ENCODE assay signal across 15 cellular contexts in the genomic region with DNA sequence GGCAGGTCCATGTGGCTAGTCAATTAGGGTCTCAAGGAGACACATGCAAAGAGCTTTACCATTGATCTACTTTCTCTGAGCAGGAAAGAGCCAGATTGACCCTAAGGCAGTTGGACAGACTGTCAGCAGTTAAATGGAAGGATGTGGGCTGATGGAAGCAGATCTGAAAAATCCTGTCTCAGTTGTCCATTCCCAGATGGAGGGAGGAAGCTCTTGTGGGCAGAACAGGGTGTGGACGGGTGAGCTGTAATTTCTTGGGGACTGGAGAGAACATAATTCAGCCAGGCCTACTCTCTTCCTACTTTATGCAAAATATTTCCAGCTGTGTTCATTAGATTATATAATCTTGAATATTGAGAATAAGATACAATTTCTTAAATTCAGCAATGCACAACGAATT.
DNase-seq lines count a peak whose midpoint lies in the region; ATAC-seq and TF ChIP-seq lines count a peak whose summit lies in the region.
"Had no signal": no experiment of that assay in that cellular context is flagged by ENCODE, and none has a peak within 500 bp of the region (broad histone marks: within the 10 kb centered on the region; RNA-seq: fewer than 3 reads in every experiment).

No MANE protein-coding gene starts in this region.

- H3K23ac ChIP-seq in mesenchymal stem cell (ENCODE audit: low read length in 2 of 2): no peak overlapping the region

- no peaks in the 10 kb centered on the region for H3K36me3 ChIP-seq in right atrium auricular region
- H3K36me3 ChIP-seq in mammary epithelial cell (ENCODE audit: insufficient read depth, low read length): no peaks in the 10 kb centered on the region
- no peaks in the 10 kb centered on the region for H3K36me3 ChIP-seq in mesenchymal stem cell (ENCODE audit: control insufficient read depth in 1 of 2, insufficient read depth in 2 of 2, low read depth in 1 of 2, low read length in 2 of 2)
- H3K36me3 ChIP-seq in subcutaneous abdominal adipose tissue (ENCODE audit: control insufficient read depth in 5 of 5, insufficient read depth in 5 of 5, low read length in 5 of 5): no peaks in the 10 kb centered on the region
- no peaks in the 10 kb centered on the region for H3K36me3 ChIP-seq in hepatocyte (replicated peaks; ENCODE audit: insufficient read depth, low read depth)
- H3K36me3 ChIP-seq: BE2C had no signal

- peak overlapping the region; percentile 27 for H4K8ac ChIP-seq in mesenchymal stem cell (ENCODE audit: low read length)

- intact Hi-C loops in left ventricle myocardium superior (cut with micrococcal nuclease) (no loop called here), mammary epithelial cell (cut with micrococcal nuclease) (no loop called here)

- H3K4ac ChIP-seq in mesenchymal stem cell (ENCODE audit: low read depth in 1 of 2, low read length in 2 of 2): no peak overlapping the region

- peak overlapping the region; percentile 9 to 15 for H2BK12ac ChIP-seq in mesenchymal stem cell (ENCODE audit: low read length in 2 of 2)

- DNase-seq in left ventricle myocardium superior (no peak), right atrium auricular region (ENCODE audit: low spot score) (no peak), mammary epithelial cell (peak; percentile 48), mesenchymal stem cell (no peak), hepatocyte (ENCODE audit: low spot score) (no peak)
- no peak for DNase-seq in activated CD4-positive, alpha-beta T cell treated with anti-CD3 and anti-CD28 coated beads for 1 hour
- DNase-seq: ACHN; BE2C; CD4-positive, alpha-beta memory T cell; DMS79; HCEC 1CT had no signal

- no peaks in the 10 kb centered on the region for H3K9me2 ChIP-seq in hepatocyte (replicated peaks; ENCODE audit: insufficient read depth)

- H2AFZ ChIP-seq in mammary epithelial cell (ENCODE audit: low read depth, low read length) (peak overlapping the region; percentile 33), mesenchymal stem cell (ENCODE audit: low read depth, low read length) (no peak overlapping the region), hepatocyte (no peak overlapping the region)

- H3K9ac ChIP-seq in mammary epithelial cell (ENCODE audit: insufficient read depth, low read length): no peak overlapping the region
- H3K9ac ChIP-seq in mesenchymal stem cell (ENCODE audit: low read length): no peak overlapping the region
- peak overlapping the region in 1 of 5 donors; percentile 1 for H3K9ac ChIP-seq in subcutaneous abdominal adipose tissue (ENCODE audit: low read length in 5 of 5)

- no peak for TF ChIP-seq CTCF in right atrium auricular region (IDR thresholded peaks at IDR 0.05)
- no peak for TF ChIP-seq CTCF in mammary epithelial cell (conservative IDR thresholded peaks at IDR 0.05 in 1 of 2, IDR thresholded peaks at IDR 0.05 in 1 of 2; ENCODE audit: extremely low read depth in 1 of 2, insufficient read depth in 1 of 2, low read depth in 1 of 2, low read length in 2 of 2)
- no peak for TF ChIP-seq CTCF in hepatocyte (IDR thresholded peaks at IDR 0.05; ENCODE audit: poor library complexity)

- CTCF ChIA-PET in mammary epithelial cell (lab: Charles Lee; ENCODE audit: low non-redundant PET): no interaction called here

- H3K27me3 ChIP-seq in right atrium auricular region (no peaks in the 10 kb centered on the region), mammary epithelial cell (ENCODE audit: insufficient read depth, low read length) (no peaks in the 10 kb centered on the region), mesenchymal stem cell (ENCODE audit: control insufficient read depth in 1 of 2, insufficient read depth in 1 of 2, low read length in 2 of 2) (no peaks in the 10 kb centered on the region), subcutaneous abdominal adipose tissue (ENCODE audit: control insufficient read depth in 5 of 5, insufficient read depth in 4 of 5, low read length in 5 of 5) (no peaks in the 10 kb centered on the region), hepatocyte (no peaks in the 10 kb centered on the region)
- H3K27me3 ChIP-seq: BE2C had no signal

- no peaks in the 10 kb centered on the region for H4K20me1 ChIP-seq in mammary epithelial cell (ENCODE audit: insufficient read depth, low read length)
- no peaks in the 10 kb centered on the region for H4K20me1 ChIP-seq in hepatocyte (ENCODE audit: insufficient read depth, poor library complexity, severe bottlenecking)

- no peaks in the 10 kb centered on the region for H3K79me1 ChIP-seq in mesenchymal stem cell (replicated peaks; ENCODE audit: low read length, poor library complexity, severe bottlenecking)

- no peak overlapping the region for H4K91ac ChIP-seq in mesenchymal stem cell (ENCODE audit: low read length)

- H3K9me3 ChIP-seq in right atrium auricular region: no peaks in the 10 kb centered on the region
- H3K9me3 ChIP-seq in mammary epithelial cell (replicated peaks; ENCODE audit: insufficient read depth, low read length): no peaks in the 10 kb centered on the region
- H3K9me3 ChIP-seq in mesenchymal stem cell (ENCODE audit: control insufficient read depth, low read length): no peaks in the 10 kb centered on the region
- H3K9me3 ChIP-seq in subcutaneous abdominal adipose tissue (ENCODE audit: control insufficient read depth in 5 of 5, low read length in 5 of 5): no peaks in the 10 kb centered on the region
- no peaks in the 10 kb centered on the region for H3K9me3 ChIP-seq in hepatocyte (ENCODE audit: low read depth)
- H3K9me3 ChIP-seq: BE2C had no signal

- peak overlapping the region in 1 of 2 experiments; percentile 16 for H3K18ac ChIP-seq in mesenchymal stem cell (ENCODE audit: low read depth in 1 of 2, low read length in 2 of 2)

- H2BK15ac ChIP-seq in mesenchymal stem cell (ENCODE audit: low read depth, poor library complexity, severe bottlenecking): no peak overlapping the region

- peak overlapping the region in 1 of 2 experiments; percentile 11 for H3K14ac ChIP-seq in mesenchymal stem cell (ENCODE audit: low read length in 2 of 2)

- dilution Hi-C loops in mammary epithelial cell (cut with HindIII; ENCODE audit: low sequenced_read_pairs): no loop called here

- H3K4me2 ChIP-seq in mammary epithelial cell (ENCODE audit: insufficient read depth, low read depth, low read length) (peak overlapping the region; percentile 26), mesenchymal stem cell (ENCODE audit: low read length, poor library complexity, severe bottlenecking) (no peak overlapping the region), hepatocyte (no peak overlapping the region)

- H3K79me2 ChIP-seq in mammary epithelial cell (ENCODE audit: insufficient read depth, low read length) (no peaks in the 10 kb centered on the region), hepatocyte (no peaks in the 10 kb centered on the region)

- H3K27ac ChIP-seq in right atrium auricular region (no peak overlapping the region), mammary epithelial cell (ENCODE audit: insufficient read depth, low read depth, low read length) (no peak overlapping the region), mesenchymal stem cell (ENCODE audit: low read length, poor library complexity, severe bottlenecking) (no peak overlapping the region), subcutaneous abdominal adipose tissue (ENCODE audit: low read depth, low read length) (peak overlapping the region; percentile 87), hepatocyte (no peak overlapping the region)
- H3K27ac ChIP-seq: C4-2B, HL-60 had no signal

- H3K4me3 ChIP-seq in right atrium auricular region: no peak overlapping the region
- H3K4me3 ChIP-seq in mammary epithelial cell (replicated peaks in 1 of 3; ENCODE audit: insufficient read depth in 1 of 3, low read depth in 2 of 3, low read length in 3 of 3): no peak overlapping the region
- H3K4me3 ChIP-seq in mesenchymal stem cell (ENCODE audit: insufficient read depth in 1 of 2, low read depth in 1 of 2, low read length in 2 of 2): no peak overlapping the region
- H3K4me3 ChIP-seq in subcutaneous abdominal adipose tissue (ENCODE audit: low read depth in 1 of 5, low read length in 5 of 5): no peak overlapping the region
- H3K4me3 ChIP-seq in hepatocyte: no peak overlapping the region

- 47% methylated on average over 2 of the region's 2 CpGs for WGBS in mammary epithelial cell (ENCODE audit: low coverage, missing lambda C conversion rate)
- WGBS in mesenchymal stem cell: no CpG with 5 or more reads among the region's 2 CpGs
- 81% methylated on average over 2 of the region's 2 CpGs for WGBS in hepatocyte (ENCODE audit: low lambda C conversion rate, missing lambda C conversion rate)

- no peak overlapping the region for H2BK120ac ChIP-seq in mesenchymal stem cell (ENCODE audit: low read depth, low read length)

- no TSS peak for BruUV-seq in mammary epithelial cell (replicated peaks; lab: Mats Ljungman, UMichigan)

- H2AK5ac ChIP-seq in mesenchymal stem cell (ENCODE audit: low read length, severe bottlenecking): no peak overlapping the region

- in situ Hi-C loops in mammary epithelial cell (cut with MboI; ENCODE audit: low sequenced_read_pairs in 2 of 2): no loop called here

- H3K4me1 ChIP-seq in right atrium auricular region (peaks cover 0 to 11% of the 10 kb centered on the region in 2 donors), mammary epithelial cell (ENCODE audit: insufficient read depth, low read length) (peaks cover 24% of the 10 kb centered on the region), mesenchymal stem cell (ENCODE audit: control insufficient read depth, insufficient read depth, low read depth, low read length) (no peaks in the 10 kb centered on the region), subcutaneous abdominal adipose tissue (ENCODE audit: control insufficient read depth in 5 of 5, insufficient read depth in 5 of 5, low read length in 5 of 5) (peaks cover 0 to 34% (median 28%) of the 10 kb centered on the region in 5 donors), hepatocyte (ENCODE audit: insufficient read depth) (no peaks in the 10 kb centered on the region)
- H3K4me1 ChIP-seq: BE2C had no signal

- H2BK5ac ChIP-seq in mesenchymal stem cell (ENCODE audit: low read depth, low read length, poor library complexity, severe bottlenecking): no peak overlapping the region

- ATAC-seq in left ventricle myocardium superior (peak; percentile 58), GM18519 (IDR thresholded peaks at IDR 0.05; ENCODE audit: low FRiP score, unreplicated experiment) (no peak)
